Comparison of ENCODE assay signal across 10 cellular contexts in genomic region chr6:41767112-41767946, GRCh38. TPM values are rescaled to one million over a fixed set of nuclear protein-coding genes. Genes with fewer than 3 reads are reported as not detected.
A peak's percentile ranks its signal among the peaks of the same experiment; 100 is the strongest.
DNase-seq lines count a peak whose midpoint lies in the region; ATAC-seq and TF ChIP-seq lines count a peak whose summit lies in the region.
"Had no signal": no experiment of that assay in that cellular context is flagged by ENCODE, and none has a peak within 500 bp of the region (broad histone marks: within the 10 kb centered on the region; RNA-seq: fewer than 3 reads in every experiment).

No MANE protein-coding gene starts in this region.

- no peak for TF ChIP-seq CTCF in cardiac fibroblast (IDR thresholded peaks at IDR 0.05; ENCODE audit: low read depth, low read length)

- no peak overlapping the region for H4K91ac ChIP-seq in mesenchymal stem cell (ENCODE audit: low read length)

- H3K27ac ChIP-seq in BLaER1 = no peak overlapping the region
- no peak overlapping the region for H3K27ac ChIP-seq in mesenchymal stem cell (ENCODE audit: low read length, poor library complexity, severe bottlenecking)

- no peak overlapping the region for H2BK15ac ChIP-seq in mesenchymal stem cell (ENCODE audit: low read depth, poor library complexity, severe bottlenecking)

- H3K18ac ChIP-seq in mesenchymal stem cell (ENCODE audit: low read depth in 1 of 2, low read length in 2 of 2) = peak overlapping the region in 1 of 2 experiments; percentile 28

- peak; percentile 98 for DNase-seq in M059J (ENCODE audit: low read depth)
- peak; percentile 63 to 83 for DNase-seq in cardiac fibroblast (ENCODE audit: low read depth in 2 of 2)
- DNase-seq in mesenchymal stem cell = peak; percentile 78
- no peak for DNase-seq in NCI-H2081 (lab: John Stamatoyannopoulos, UW)
- DNase-seq in mesenteric fat pad (ENCODE audit: low spot score) = no peak
- DNase-seq in NCI-H1694 (lab: John Stamatoyannopoulos, UW) = no peak
- DNase-seq: NCI-H524 had no signal

- no peak overlapping the region for H4K8ac ChIP-seq in mesenchymal stem cell (ENCODE audit: low read length)

- no peak overlapping the region for H2BK120ac ChIP-seq in mesenchymal stem cell (ENCODE audit: low read depth, low read length)

- H3K4ac ChIP-seq in mesenchymal stem cell (ENCODE audit: low read depth in 1 of 2, low read length in 2 of 2) = peak overlapping the region in 1 of 2 experiments; percentile 21

- no peaks in the 10 kb centered on the region for H4K20me1 ChIP-seq in BLaER1

- ATAC-seq in GM18498 (IDR thresholded peaks at IDR 0.05; ENCODE audit: unreplicated experiment) = no peak

- H3K79me1 ChIP-seq in mesenchymal stem cell (replicated peaks; ENCODE audit: low read length, poor library complexity, severe bottlenecking) = no peaks in the 10 kb centered on the region

- H2AFZ ChIP-seq in mesenchymal stem cell (ENCODE audit: low read depth, low read length) = peak overlapping the region; percentile 81

- H3K9ac ChIP-seq in BLaER1 (no peak overlapping the region), mesenchymal stem cell (ENCODE audit: low read length) (peak overlapping the region; percentile 81)

- peak overlapping the region; percentile 45 for H3K4me2 ChIP-seq in BLaER1
- H3K4me2 ChIP-seq in mesenchymal stem cell (ENCODE audit: low read length, poor library complexity, severe bottlenecking) = no peak overlapping the region

- H2BK12ac ChIP-seq in mesenchymal stem cell (ENCODE audit: low read length in 2 of 2) = no peak overlapping the region

- H3K4me3 ChIP-seq in BLaER1 = no peak overlapping the region
- H3K4me3 ChIP-seq in cardiac fibroblast (replicated peaks in 1 of 2; ENCODE audit: low read depth in 2 of 2, low read length in 2 of 2) = no peak overlapping the region
- no peak overlapping the region for H3K4me3 ChIP-seq in mesenchymal stem cell (ENCODE audit: insufficient read depth in 1 of 2, low read depth in 1 of 2, low read length in 2 of 2)

- no peaks in the 10 kb centered on the region for H3K27me3 ChIP-seq in BLaER1
- H3K27me3 ChIP-seq in mesenchymal stem cell (ENCODE audit: control insufficient read depth in 1 of 2, insufficient read depth in 1 of 2, low read length in 2 of 2) = no peaks in the 10 kb centered on the region

- H3K14ac ChIP-seq in mesenchymal stem cell (ENCODE audit: low read length in 2 of 2) = no peak overlapping the region

- H3K36me3 ChIP-seq in BLaER1 (peaks cover 23% of the 10 kb centered on the region), mesenchymal stem cell (ENCODE audit: control insufficient read depth in 1 of 2, insufficient read depth in 2 of 2, low read depth in 1 of 2, low read length in 2 of 2) (peaks cover 21 to 25% of the 10 kb centered on the region in 2 experiments)

- H2BK5ac ChIP-seq in mesenchymal stem cell (ENCODE audit: low read depth, low read length, poor library complexity, severe bottlenecking) = no peak overlapping the region

- no peak overlapping the region for H3K23ac ChIP-seq in mesenchymal stem cell (ENCODE audit: low read length in 2 of 2)

- H3K4me1 ChIP-seq in BLaER1 (peaks cover 32% of the 10 kb centered on the region), mesenchymal stem cell (ENCODE audit: control insufficient read depth, insufficient read depth, low read depth, low read length) (peaks cover 16% of the 10 kb centered on the region)

- WGBS in mesenchymal stem cell = 70% methylated on average over 12 of the region's 15 CpGs

- H3K9me3 ChIP-seq in BLaER1 (no peaks in the 10 kb centered on the region), mesenchymal stem cell (ENCODE audit: control insufficient read depth, low read length) (no peaks in the 10 kb centered on the region)

- no peak overlapping the region for H2AK5ac ChIP-seq in mesenchymal stem cell (ENCODE audit: low read length, severe bottlenecking)

RNA-seq across cellular contexts. Expression of gene FRS3, which starts 12.4 kb away (rescaled TPM):
- 0.34 and 2.4 TPM in 2 replicates for total RNA-seq in M059J (2014; rRNA removed; shearing (Covaris generic))
- polyA plus RNA-seq in mesenchymal stem cell (2013, experiment 1 of 2) = 3.6 TPM
- polyA plus RNA-seq in mesenchymal stem cell (2013, experiment 2 of 2) = 2.9 TPM
- total RNA-seq in mesenteric fat pad = 3.4 TPM

RNA-seq across cellular contexts. Expression of gene PRICKLE4, which starts 13.3 kb away (rescaled TPM):
- 0.12 and 0.30 TPM in 2 replicates for total RNA-seq in M059J (2014; rRNA removed; shearing (Covaris generic))
- 0.33 TPM for polyA plus RNA-seq in mesenchymal stem cell (2013, experiment 1 of 2)
- polyA plus RNA-seq in mesenchymal stem cell (2013, experiment 2 of 2) = 0.15 TPM
- total RNA-seq in mesenteric fat pad = 2.0 TPM

RNA-seq across cellular contexts. Expression of gene PGC, which starts 20.1 kb away (rescaled TPM):
- total RNA-seq in M059J (2014; rRNA removed; shearing (Covaris generic)) = not detected in 2 replicates
- polyA plus RNA-seq in mesenchymal stem cell (2013, experiment 1 of 2) = not detected
- polyA plus RNA-seq in mesenchymal stem cell (2013, experiment 2 of 2) = not detected
- not detected for total RNA-seq in mesenteric fat pad
- total RNA-seq: progenitor cell of endocrine pancreas had no signal

RNA-seq across cellular contexts. Expression of gene TOMM6, which starts 20.2 kb away (rescaled TPM):
- 157 and 167 TPM in 2 replicates for total RNA-seq in M059J (2014; rRNA removed; shearing (Covaris generic))
- polyA plus RNA-seq in mesenchymal stem cell (2013, experiment 1 of 2) = 244 TPM
- 241 TPM for polyA plus RNA-seq in mesenchymal stem cell (2013, experiment 2 of 2)
- total RNA-seq in mesenteric fat pad = 123 TPM

RNA-seq across cellular contexts. Expression of gene TFEB, which starts 31.9 kb away (rescaled TPM):
- 6.1 and 7.2 TPM in 2 replicates for total RNA-seq in M059J (2014; rRNA removed; shearing (Covaris generic))
- polyA plus RNA-seq in mesenchymal stem cell (2013, experiment 1 of 2) = 7.4 TPM
- 7.9 TPM for polyA plus RNA-seq in mesenchymal stem cell (2013, experiment 2 of 2)
- total RNA-seq in mesenteric fat pad = 17.9 TPM

Comparison
In these comparisons a context has a peak if more than half of its experiments do, and no peak if none do; other contexts are left out.
1. DNase-seq: peak in M059J (single experiment), cardiac fibroblast (2 of 2) and mesenchymal stem cell (single experiment); none in NCI-H2081 (0 of 2), mesenteric fat pad (single experiment) and NCI-H1694 (single experiment).